ENCODE assay signal across 17 cellular contexts in genomic region chr15:39181348-39181747, GRCh38.
DNase-seq lines count a peak whose midpoint lies in the region; ATAC-seq and TF ChIP-seq lines count a peak whose summit lies in the region.
"Had no signal": no experiment of that assay in that cellular context is flagged by ENCODE, and none has a peak within 500 bp of the region (broad histone marks: within the 10 kb centered on the region; RNA-seq: fewer than 3 reads in every experiment).

No MANE protein-coding gene starts in this region.

- no peak for ATAC-seq in HG03196 (IDR thresholded peaks at IDR 0.05; ENCODE audit: unreplicated experiment)
- ATAC-seq: activated CD4-positive, CD25-positive, alpha-beta regulatory T cell treated with anti-CD3 and anti-CD28 coated beads, Interleukin-2, amount 50 U/mL, for 24 hours; activated T-cell treated with anti-CD3 and anti-CD28 coated beads, Interleukin-2, amount 50 U/mL, for 72 hours; gastrocnemius medialis; natural killer cell treated with Interleukin-12 subunit alpha and Interleukin-12 subunit beta and Interleukin-15 and Interleukin-18, amount 100 ng/mL, for 72 hours had no signal

- peak overlapping the region; percentile 89 for H3K27ac Mint-ChIP-seq in mesothelial cell of epicardium
- H3K27ac Mint-ChIP-seq: activated T-cell treated with anti-CD3 and anti-CD28 coated beads, Interleukin-2, amount 50 U/mL, for 72 hours; natural killer cell treated with Interleukin-12 subunit alpha and Interleukin-12 subunit beta and Interleukin-15 and Interleukin-18, amount 100 ng/mL, for 72 hours had no signal

- TF ChIP-seq CTCF in mesothelial cell of epicardium (IDR thresholded peaks at IDR 0.05; ENCODE audit: unreplicated experiment) = no peak

- no peak overlapping the region for H3K4me3 Mint-ChIP-seq in mesothelial cell of epicardium
- H3K4me3 Mint-ChIP-seq: activated T-cell treated with anti-CD3 and anti-CD28 coated beads, Interleukin-2, amount 50 U/mL, for 72 hours; natural killer cell treated with Interleukin-12 subunit alpha and Interleukin-12 subunit beta and Interleukin-15 and Interleukin-18, amount 100 ng/mL, for 72 hours had no signal

- DNase-seq in M059J (ENCODE audit: low read depth) (peak; percentile 58), dedifferentiated amniotic fluid mesenchymal stem cell (ENCODE audit: extremely low spot score) (peak; percentile 48), mesothelial cell of epicardium (ENCODE audit: low spot score in 2 of 2, unreplicated experiment in 2 of 2) (no peak), ecto neural progenitor cell (ENCODE audit: low spot score) (no peak), KBM-7 (no peak)
- DNase-seq in activated CD8-positive, alpha-beta memory T cell treated with anti-CD3 and anti-CD28 coated beads, Interleukin-2, amount 50 U/mL, for 48 hours = no peak
- DNase-seq: activated CD8-positive, alpha-beta memory T cell treated with anti-CD3 and anti-CD28 coated beads for 24 hours; activated naive CD4-positive, alpha-beta T cell treated with anti-CD3 and anti-CD28 coated beads, Interleukin-2, amount 50 U/mL, for 16 hours; activated T-cell treated with anti-CD3 and anti-CD28 coated beads, Interleukin-2, amount 50 U/mL, for 72 hours; gastrocnemius medialis; KG1; mesendoderm; NCI-H1048; NCI-H2081 had no signal

- in situ Hi-C loops in KBM-7 (cut with MboI; ENCODE audit: low pct_unique_long_range_greater_than_20kb, low sequenced_read_pairs) = no loop called here

- peaks cover 31% of the 10 kb centered on the region for H3K4me1 Mint-ChIP-seq in mesothelial cell of epicardium

- no peaks in the 10 kb centered on the region for H3K36me3 Mint-ChIP-seq in mesothelial cell of epicardium
- H3K36me3 Mint-ChIP-seq: natural killer cell treated with Interleukin-12 subunit alpha and Interleukin-12 subunit beta and Interleukin-15 and Interleukin-18, amount 100 ng/mL, for 72 hours had no signal

- H3K9me3 Mint-ChIP-seq in mesothelial cell of epicardium = no peaks in the 10 kb centered on the region
- H3K9me3 Mint-ChIP-seq: activated T-cell treated with anti-CD3 and anti-CD28 coated beads, Interleukin-2, amount 50 U/mL, for 72 hours; natural killer cell treated with Interleukin-12 subunit alpha and Interleukin-12 subunit beta and Interleukin-15 and Interleukin-18, amount 100 ng/mL, for 72 hours had no signal

- H3K27me3 Mint-ChIP-seq in mesothelial cell of epicardium (ENCODE audit: low read depth) = no peaks in the 10 kb centered on the region

Comparison
In these comparisons a context has a peak if more than half of its experiments do, and no peak if none do; other contexts are left out.
1. DNase-seq: peak in M059J (single experiment) and dedifferentiated amniotic fluid mesenchymal stem cell (single experiment); none in mesothelial cell of epicardium (0 of 2), activated CD8-positive, alpha-beta memory T cell treated with anti-CD3 and anti-CD28 coated beads, Interleukin-2, amount 50 U/mL, for 48 hours (single experiment), ecto neural progenitor cell (single experiment) and KBM-7 (single experiment).